ENCODE assay signal across 8 cellular contexts in genomic region chrX:71541546-71542022, GRCh38. TPM values are rescaled to one million over a fixed set of nuclear protein-coding genes. Genes with fewer than 3 reads are reported as not detected.
DNase-seq lines count a peak whose midpoint lies in the region; ATAC-seq and TF ChIP-seq lines count a peak whose summit lies in the region.

No MANE protein-coding gene starts in this region.

- no peaks in the 10 kb centered on the region for H3K9me3 Mint-ChIP-seq in GM23338

- in situ Hi-C loops in Panc1 (cut with HindIII; ENCODE audit: low pct_unique_long_range_greater_than_20kb, low sequenced_read_pairs): no loop called here

- H3F3A ChIP-seq in GM23338 (replicated peaks; ENCODE audit: low read depth): no peaks in the 10 kb centered on the region

- POLR2A ChIA-PET in Panc1 (lab: Charles Lee): no interaction called here

- DNase-seq in Daoy (ENCODE audit: low read depth): peak; percentile 2
- DNase-seq in GM23338 (ENCODE audit: low spot score): no peak
- no peak for DNase-seq in Panc1 (ENCODE audit: low read depth, low spot score)
- DNase-seq in erythroblast (lab: John Stamatoyannopoulos, UW): peak; percentile 9 to 40
- DNase-seq in epidermal melanocyte (ENCODE audit: insufficient read length, low spot score): no peak
- DNase-seq in occipital lobe (lab: John Stamatoyannopoulos, UW): no peak
- DNase-seq in NCI-H1694 treated with DMSO at 0.1 percent for 48 hours (lab: John Stamatoyannopoulos, UW): no peak
- no peak for DNase-seq in heart right ventricle

- H3K9me3 ChIP-seq in Panc1 (ENCODE audit: control insufficient read depth, insufficient read depth, low read depth, low read length): no peaks in the 10 kb centered on the region
- no peaks in the 10 kb centered on the region for H3K9me3 ChIP-seq in heart right ventricle

- H3K36me3 ChIP-seq in GM23338 (ENCODE audit: insufficient read depth): peaks cover 20% of the 10 kb centered on the region; the same call in 1 of the 2 replicates
- peaks cover 23% of the 10 kb centered on the region for H3K36me3 ChIP-seq in Panc1 (ENCODE audit: control insufficient read depth, insufficient read depth, low read length)
- peaks cover 0 to 60% (median 6%) of the 10 kb centered on the region in 9 donors for H3K36me3 ChIP-seq in heart right ventricle

- peak overlapping the region; percentile 65 for H3K4me2 ChIP-seq in GM23338

- H3K27me3 Mint-ChIP-seq in GM23338 (ENCODE audit: insufficient read depth, low read depth, poor library complexity): peaks cover 1% of the 10 kb centered on the region

- H3K4me1 Mint-ChIP-seq in GM23338: peaks cover 38% of the 10 kb centered on the region

- H3K4me3 ChIP-seq in GM23338: peak overlapping the region; percentile 32; the same call in 1 of the 2 replicates
- H3K4me3 ChIP-seq in Panc1 (ENCODE audit: low read depth in 2 of 2, low read length in 2 of 2): peak overlapping the region in 1 of 2 experiments; percentile 8; a peak in 2 of 4 replicates
- no peak overlapping the region for H3K4me3 ChIP-seq in heart right ventricle

- H3K4me3 Mint-ChIP-seq in GM23338: peak overlapping the region; percentile 26

- no peak for ATAC-seq in GM23338
- ATAC-seq in Panc1: peak; percentile 53; the same call in 1 of the 2 replicates
- ATAC-seq in heart right ventricle: no peak

- H3K79me2 ChIP-seq in GM23338 (replicated peaks; ENCODE audit: insufficient read depth): peaks cover 96% of the 10 kb centered on the region

- H3K27ac ChIP-seq in GM23338 (ENCODE audit: low read depth) (peak overlapping the region; percentile 45; the same call in 1 of the 2 replicates), Panc1 (ENCODE audit: low read length) (peak overlapping the region; percentile 63; the same call in 1 of the 2 replicates), heart right ventricle (peak overlapping the region in 3 of 10 donors; percentile 28 to 54 (median 53))

- TF ChIP-seq POLR2A in erythroblast (IDR thresholded peaks at IDR 0.05; ENCODE audit: low read length): no peak

- CTCF ChIA-PET in Panc1 (lab: Charles Lee): no interaction called here

- peaks cover 46% of the 10 kb centered on the region for H4K20me1 ChIP-seq in GM23338 (replicated peaks; ENCODE audit: insufficient read depth)

- peaks cover 18% of the 10 kb centered on the region for H3K4me1 ChIP-seq in GM23338 (ENCODE audit: insufficient read depth)
- H3K4me1 ChIP-seq in Panc1 (ENCODE audit: control insufficient read depth, insufficient read depth, low read length): peaks cover 38% of the 10 kb centered on the region
- peaks cover 3 to 94% (median 82%) of the 10 kb centered on the region in 9 donors for H3K4me1 ChIP-seq in heart right ventricle

- TF ChIP-seq CTCF in GM23338 (conservative IDR thresholded peaks at IDR 0.05; ENCODE audit: low read depth in 2 of 2) (no peak), Panc1 (IDR thresholded peaks at IDR 0.05) (no peak), heart right ventricle (IDR thresholded peaks at IDR 0.05) (no peak)

- intact Hi-C loops in Panc1 (cut with micrococcal nuclease; ENCODE audit: unreplicated experiment): no loop called here
- intact Hi-C loops in heart right ventricle (cut with DNase I): loop anchor here in 1 of 10 donors (10.0 kb wide), 2 partner anchors 63 to 87 kb away; no protein-coding TSS in a partner anchor

- H3K9me2 ChIP-seq in GM23338 (ENCODE audit: insufficient read depth): no peaks in the 10 kb centered on the region

- peaks cover 55% of the 10 kb centered on the region for H3K36me3 Mint-ChIP-seq in GM23338 (ENCODE audit: low read depth)

- H3K27me3 ChIP-seq in GM23338 (ENCODE audit: insufficient read depth) (no peaks in the 10 kb centered on the region), Panc1 (ENCODE audit: control insufficient read depth, insufficient read depth, low read length) (no peaks in the 10 kb centered on the region), heart right ventricle (peaks cover 0 to 29% (median 0%) of the 10 kb centered on the region in 7 donors)

- BruUV-seq in Panc1 (replicated peaks; lab: Mats Ljungman, UMichigan): no TSS peak

- H3K27ac Mint-ChIP-seq in GM23338: peak overlapping the region; percentile 82

- 17 to 24% methylated on average over 4 of the region's 4 CpGs for WGBS in heart right ventricle, 2 donors

- no peak overlapping the region for H2AFZ ChIP-seq in GM23338

TF ChIP-seq in GM23338, 12 proteins besides CTCF, POLR2A, EP300 and RAD21:
- TF ChIP-seq ZNF114 (CRISPR knock-in tag; IDR thresholded peaks at IDR 0.05) (no peak), ZNF462 (CRISPR knock-in tag; IDR thresholded peaks at IDR 0.05) (no peak), POLR2AphosphoS5 (IDR thresholded peaks at IDR 0.05; ENCODE audit: low read depth) (no peak), JUNB (IDR thresholded peaks at IDR 0.05; ENCODE audit: unreplicated experiment) (no peak)
TF ChIP-seq in GM23338: peak in this region for 0.

RNA-seq across cellular contexts. Expression of gene OGT, which starts 8.7 kb away (rescaled TPM):
- total RNA-seq in Daoy (2014; rRNA removed; shearing (Covaris generic)): 32.4 and 44.0 TPM in 2 replicates
- total RNA-seq in GM23338 (2014; rRNA removed; shearing (Covaris generic)): 128 and 163 TPM in 2 replicates
- 35.5 and 43.3 TPM in 2 replicates for polyA plus RNA-seq in GM23338 (2016; fragmentation: Nextera tagmentation; extraction: Ambion mirVana)
- total RNA-seq in Panc1 (2021; ENCODE audit: unreplicated experiment): 174 TPM
- polyA plus RNA-seq in Panc1 (2012; ENCODE audit: insufficient read length): 77.9 TPM
- 248 TPM for total RNA-seq in occipital lobe
- total RNA-seq in heart right ventricle: 10 to 100 TPM; 58.8 to 92.1 (median 80.3) TPM
- polyA plus RNA-seq in heart right ventricle: 10 to 100 TPM; 16.1 to 73.7 TPM

RNA-seq across cellular contexts. Expression of gene GCNA, which starts 36.7 kb away (rescaled TPM):
- total RNA-seq in Daoy (2014; rRNA removed; shearing (Covaris generic)): 0.03 and 0.29 TPM in 2 replicates
- total RNA-seq in GM23338 (2014; rRNA removed; shearing (Covaris generic)): 1.5 and 2.7 TPM in 2 replicates
- polyA plus RNA-seq in GM23338 (2016; fragmentation: Nextera tagmentation; extraction: Ambion mirVana) (0.63 and 1.2 TPM in 2 replicates), heart right ventricle (1 to 10 TPM; 1.5 to 1.7 TPM)
- total RNA-seq in Panc1 (2021; ENCODE audit: unreplicated experiment) (4.0 TPM), occipital lobe (3.0 TPM), heart right ventricle (1 to 10 TPM in 7 of 10 donors, under 1 TPM in 3; 0.53 to 2.7 (median 1.2) TPM)
- polyA plus RNA-seq in Panc1 (2012; ENCODE audit: insufficient read length): 3.0 TPM

Comparison
In these comparisons a context has a peak if more than half of its experiments do, and no peak if none do; other contexts are left out.
1. DNase-seq: peak in Daoy (single experiment) and erythroblast (2 of 2); none in GM23338 (single experiment), Panc1 (single experiment), epidermal melanocyte (single experiment), occipital lobe (single experiment), NCI-H1694 treated with DMSO at 0.1 percent for 48 hours (single experiment) and heart right ventricle (0 of 2).